22 cellular contexts compared by ENCODE assay signal in genomic region chr13:71513414-71514063, GRCh38.
DNase-seq lines count a peak whose midpoint lies in the region; TF ChIP-seq lines count a peak whose summit lies in the region.
"Had no signal": no experiment of that assay in that cellular context is flagged by ENCODE, and none has a peak within 500 bp of the region (broad histone marks: within the 10 kb centered on the region; RNA-seq: fewer than 3 reads in every experiment).

No MANE protein-coding gene starts in this region.

- H3K4me3 Mint-ChIP-seq in glutamatergic neuron (ENCODE audit: unreplicated experiment): peak overlapping the region; percentile 65
- no peak overlapping the region for H3K4me3 Mint-ChIP-seq in activated CD4-positive, alpha-beta memory T cell treated with anti-CD3 and anti-CD28 coated beads, Interleukin-2, amount 10 ng/mL, durations not matched to agents 7 days and 5 days
- H3K4me3 Mint-ChIP-seq: activated CD8-positive, alpha-beta T cell treated with anti-CD3 and anti-CD28 coated beads for 36 hours; activated naive CD4-positive, alpha-beta T cell treated with anti-CD3 and anti-CD28 coated beads, Interleukin-2, amount 10 ng/mL, durations not matched to agents 7 days and 5 days; central memory CD8-positive, alpha-beta T cell; memory B cell; neural progenitor cell; T-helper 17 cell; type B pancreatic cell had no signal

- peaks cover 12% of the 10 kb centered on the region for H3K27me3 Mint-ChIP-seq in glutamatergic neuron (ENCODE audit: unreplicated experiment)
- no peaks in the 10 kb centered on the region for H3K27me3 Mint-ChIP-seq in activated CD4-positive, alpha-beta memory T cell treated with anti-CD3 and anti-CD28 coated beads, Interleukin-2, amount 10 ng/mL, durations not matched to agents 7 days and 5 days
- H3K27me3 Mint-ChIP-seq: activated CD8-positive, alpha-beta T cell treated with anti-CD3 and anti-CD28 coated beads for 36 hours; activated naive CD4-positive, alpha-beta T cell treated with anti-CD3 and anti-CD28 coated beads, Interleukin-2, amount 10 ng/mL, durations not matched to agents 7 days and 5 days; central memory CD8-positive, alpha-beta T cell; memory B cell; T-helper 17 cell; type B pancreatic cell had no signal

- H3K27ac Mint-ChIP-seq in glutamatergic neuron (ENCODE audit: unreplicated experiment): peak overlapping the region; percentile 96
- H3K27ac Mint-ChIP-seq in activated CD4-positive, alpha-beta memory T cell treated with anti-CD3 and anti-CD28 coated beads, Interleukin-2, amount 10 ng/mL, durations not matched to agents 7 days and 5 days: no peak overlapping the region
- H3K27ac Mint-ChIP-seq: activated CD8-positive, alpha-beta T cell treated with anti-CD3 and anti-CD28 coated beads for 36 hours; activated naive CD4-positive, alpha-beta T cell treated with anti-CD3 and anti-CD28 coated beads, Interleukin-2, amount 10 ng/mL, durations not matched to agents 7 days and 5 days; memory B cell; neural progenitor cell; T-helper 17 cell; type B pancreatic cell had no signal

- TF ChIP-seq CTCF in glutamatergic neuron (IDR thresholded peaks at IDR 0.05; ENCODE audit: partially characterized antibody, unreplicated experiment): no peak

- H3K36me3 Mint-ChIP-seq in glutamatergic neuron (ENCODE audit: unreplicated experiment): no peaks in the 10 kb centered on the region
- H3K36me3 Mint-ChIP-seq in activated CD4-positive, alpha-beta memory T cell treated with anti-CD3 and anti-CD28 coated beads, Interleukin-2, amount 10 ng/mL, durations not matched to agents 7 days and 5 days (ENCODE audit: low read depth): no peaks in the 10 kb centered on the region
- H3K36me3 Mint-ChIP-seq: activated naive CD4-positive, alpha-beta T cell treated with anti-CD3 and anti-CD28 coated beads, Interleukin-2, amount 10 ng/mL, durations not matched to agents 7 days and 5 days; memory B cell had no signal

- POLR2A ChIA-PET in activated CD4-positive, alpha-beta memory T cell treated with anti-CD3 and anti-CD28 coated beads, Interleukin-2, amount 10 ng/mL, durations not matched to agents 7 days and 5 days (lab: Charles Lee): no interaction called here

- DNase-seq in DMS153 (lab: John Stamatoyannopoulos, UW) (peak; percentile 54), NCI-H1694 (lab: John Stamatoyannopoulos, UW) (peak; percentile 88), NCI-H524 treated with DMSO at 0.1 percent for 48 hours (lab: John Stamatoyannopoulos, UW) (peak; percentile 95), glutamatergic neuron (peak; percentile 39), mesenteric fat pad (ENCODE audit: low spot score) (no peak), NOMO-1 treated with DMSO at 0.1 percent for 48 hours (lab: John Stamatoyannopoulos, UW; ENCODE audit: unreplicated experiment) (no peak)
- no peak for DNase-seq in activated CD4-positive, alpha-beta memory T cell treated with anti-CD3 and anti-CD28 coated beads, Interleukin-2, amount 10 ng/mL, durations not matched to agents 7 days and 5 days
- DNase-seq: activated CD8-positive, alpha-beta T cell treated with anti-CD3 and anti-CD28 coated beads for 36 hours; activated naive CD4-positive, alpha-beta T cell treated with anti-CD3 and anti-CD28 coated beads, Interleukin-2, amount 10 ng/mL, durations not matched to agents 7 days and 5 days; body of pancreas; foreskin fibroblast; head of caudate nucleus; NCI-H1048; NCI-H774; pancreas; RPMI8226; stimulated activated naive CD4-positive, alpha-beta T cell; T-helper 17 cell had no signal

- H3K4me1 Mint-ChIP-seq in glutamatergic neuron (ENCODE audit: low read depth, unreplicated experiment): peaks cover 54% of the 10 kb centered on the region
- no peaks in the 10 kb centered on the region for H3K4me1 Mint-ChIP-seq in activated CD4-positive, alpha-beta memory T cell treated with anti-CD3 and anti-CD28 coated beads, Interleukin-2, amount 10 ng/mL, durations not matched to agents 7 days and 5 days
- H3K4me1 Mint-ChIP-seq: activated naive CD4-positive, alpha-beta T cell treated with anti-CD3 and anti-CD28 coated beads, Interleukin-2, amount 10 ng/mL, durations not matched to agents 7 days and 5 days; central memory CD8-positive, alpha-beta T cell; memory B cell; neural progenitor cell; T-helper 17 cell had no signal

- CTCF ChIA-PET in activated CD4-positive, alpha-beta memory T cell treated with anti-CD3 and anti-CD28 coated beads, Interleukin-2, amount 10 ng/mL, durations not matched to agents 7 days and 5 days (lab: Charles Lee): no interaction called here

- peaks cover 18% of the 10 kb centered on the region for H3K9me3 Mint-ChIP-seq in glutamatergic neuron (ENCODE audit: unreplicated experiment)
- H3K9me3 Mint-ChIP-seq in activated CD4-positive, alpha-beta memory T cell treated with anti-CD3 and anti-CD28 coated beads, Interleukin-2, amount 10 ng/mL, durations not matched to agents 7 days and 5 days: peaks cover 3% of the 10 kb centered on the region
- H3K9me3 Mint-ChIP-seq: activated CD8-positive, alpha-beta T cell treated with anti-CD3 and anti-CD28 coated beads for 36 hours; activated naive CD4-positive, alpha-beta T cell treated with anti-CD3 and anti-CD28 coated beads, Interleukin-2, amount 10 ng/mL, durations not matched to agents 7 days and 5 days; neural progenitor cell had no signal

Comparison
In these comparisons a context has a peak if more than half of its experiments do, and no peak if none do; other contexts are left out.
1. DNase-seq: peak in DMS153 (single experiment), NCI-H1694 (single experiment), NCI-H524 treated with DMSO at 0.1 percent for 48 hours (single experiment) and glutamatergic neuron (single experiment); none in activated CD4-positive, alpha-beta memory T cell treated with anti-CD3 and anti-CD28 coated beads, Interleukin-2, amount 10 ng/mL, durations not matched to agents 7 days and 5 days (single experiment), mesenteric fat pad (single experiment) and NOMO-1 treated with DMSO at 0.1 percent for 48 hours (single experiment).